14 cellular contexts compared by ENCODE assay signal in the genomic region with DNA sequence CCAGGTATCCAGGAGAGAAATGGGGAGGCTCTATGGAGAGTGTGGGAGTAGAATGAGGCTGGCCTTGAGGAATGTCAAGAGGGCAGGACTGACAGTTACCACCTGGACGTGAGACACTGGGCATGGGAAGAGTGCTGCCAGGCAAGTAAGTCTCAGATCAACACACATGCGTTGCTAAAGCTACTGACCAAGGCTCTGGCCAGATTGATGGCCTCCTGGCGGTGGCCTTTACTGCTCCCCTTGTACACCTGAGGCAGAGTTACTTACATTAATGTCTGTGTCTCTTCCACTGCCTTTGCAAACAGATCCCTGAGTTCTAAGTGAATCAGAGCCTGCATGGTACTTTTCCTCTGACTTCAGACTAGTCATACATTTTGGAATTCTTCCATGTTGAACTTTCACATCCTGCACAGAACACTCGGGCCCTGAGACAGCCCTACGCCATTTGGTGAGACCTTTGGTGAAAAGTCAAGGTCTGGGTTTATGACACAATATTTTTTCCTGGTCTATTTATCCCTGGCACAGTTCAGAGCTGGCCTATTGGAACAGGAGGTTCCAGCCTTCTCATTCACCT.
DNase-seq lines count a peak whose midpoint lies in the region; ATAC-seq, FAIRE-seq and TF ChIP-seq lines count a peak whose summit lies in the region.
"Had no signal": no experiment of that assay in that cellular context is flagged by ENCODE, and none has a peak within 500 bp of the region (broad histone marks: within the 10 kb centered on the region; RNA-seq: fewer than 3 reads in every experiment).

No MANE protein-coding gene starts in this region.

- H3K27ac Mint-ChIP-seq in activated naive CD4-positive, alpha-beta T cell treated with anti-CD3 and anti-CD28 coated beads, Interleukin-2, amount 50 U/mL, for 72 hours: peak overlapping the region in 1 of 2 donors; percentile 24
- H3K27ac Mint-ChIP-seq: B cell had no signal

- FAIRE-seq in A549 (lab: Jason Lieb, UNC) (no peak), HepG2 (lab: Jason Lieb, UNC) (no peak), GM12892 (lab: Jason Lieb, UNC) (no peak)

- H3K27me3 ChIP-seq in HepG2 (ENCODE audit: control insufficient read depth in 1 of 2, insufficient read depth in 2 of 2, low read length in 2 of 2): no peaks in the 10 kb centered on the region; a peak in 1 of 5 replicates
- H3K27me3 ChIP-seq: upper lobe of left lung had no signal

- no peak for TF ChIP-seq CTCF in A549 (IDR thresholded peaks at IDR 0.05)
- TF ChIP-seq CTCF in coronary artery (IDR thresholded peaks at IDR 0.05): no peak
- TF ChIP-seq CTCF in HepG2 (CRISPR knock-in tag; IDR thresholded peaks at IDR 0.05): no peak

- peak in 1 of 2 experiments; percentile 55; a peak in 5 of 6 replicates for ATAC-seq in A549
- peak; percentile 43; the same call in 2 of the 3 replicates for ATAC-seq in HepG2
- no peak for ATAC-seq in activated naive CD4-positive, alpha-beta T cell treated with anti-CD3 and anti-CD28 coated beads, Interleukin-2, amount 50 U/mL, for 72 hours
- ATAC-seq in GM19467 (IDR thresholded peaks at IDR 0.05; ENCODE audit: unreplicated experiment): no peak

- peaks cover 0 to 2% of the 10 kb centered on the region in 2 donors for H3K36me3 Mint-ChIP-seq in activated naive CD4-positive, alpha-beta T cell treated with anti-CD3 and anti-CD28 coated beads, Interleukin-2, amount 50 U/mL, for 72 hours

- no peak overlapping the region for H3K9ac ChIP-seq in HepG2 (ENCODE audit: insufficient read depth, low read depth, low read length)

- peaks cover 4% of the 10 kb centered on the region; the same call in 1 of the 3 replicates for H3K4me1 ChIP-seq in A549
- no peaks in the 10 kb centered on the region for H3K4me1 ChIP-seq in HepG2 (ENCODE audit: insufficient read depth, low read length)

- H3K9me3 ChIP-seq in A549 (no peaks in the 10 kb centered on the region), HepG2 (ENCODE audit: low read length) (no peaks in the 10 kb centered on the region)
- H3K9me3 ChIP-seq: upper lobe of left lung had no signal

- H3K79me2 ChIP-seq in HepG2 (ENCODE audit: insufficient read depth, low read length): no peaks in the 10 kb centered on the region

- no peak overlapping the region for H2AFZ ChIP-seq in HepG2 (ENCODE audit: low read length)

- POLR2A ChIA-PET in A549 (lab: Yijun Ruan, JAX) (no interaction called here), HepG2 (lab: Yijun Ruan, JAX) (no interaction called here)

- H3K4me2 ChIP-seq in A549: peak overlapping the region; percentile 19; the same call in 1 of the 3 replicates
- no peak overlapping the region for H3K4me2 ChIP-seq in HepG2 (ENCODE audit: low read depth, low read length)

- H3K4me3 ChIP-seq in A549: no peak overlapping the region
- H3K4me3 ChIP-seq in coronary artery: no peak overlapping the region
- no peak overlapping the region for H3K4me3 ChIP-seq in HepG2 (replicated peaks in 1 of 3; ENCODE audit: insufficient read depth in 1 of 3, low read depth in 2 of 3, low read length in 3 of 3)
- H3K4me3 ChIP-seq: upper lobe of left lung had no signal

- H3K9me3 Mint-ChIP-seq in activated naive CD4-positive, alpha-beta T cell treated with anti-CD3 and anti-CD28 coated beads, Interleukin-2, amount 50 U/mL, for 72 hours: no peaks in the 10 kb centered on the region

- DNase-seq in A549 (ENCODE audit: low read depth in 1 of 2, low spot score in 1 of 2) (no peak), M059J (ENCODE audit: low read depth) (peak; percentile 95), coronary artery (ENCODE audit: low spot score) (no peak), HepG2 (ENCODE audit: low spot score) (no peak), GM12892 (ENCODE audit: insufficient read length) (no peak), NCI-H2196 treated with DMSO at 0.1 percent for 48 hours (lab: John Stamatoyannopoulos, UW; ENCODE audit: unreplicated experiment) (no peak)
- DNase-seq in activated naive CD4-positive, alpha-beta T cell treated with anti-CD3 and anti-CD28 coated beads, Interleukin-2, amount 50 U/mL, for 72 hours (ENCODE audit: low spot score in 2 of 2): no peak
- DNase-seq: activated CD8-positive, alpha-beta memory T cell treated with anti-CD3 and anti-CD28 coated beads, Interleukin-2, amount 50 U/mL, for 48 hours; cortex of kidney; mesendoderm; NCI-H2171 treated with DMSO at 0.1 percent for 48 hours; upper lobe of left lung had no signal

- in situ Hi-C loops in HepG2 (cut with HindIII; ENCODE audit: extremely low pct_ligation_motif_present, low pct_unique_long_range_greater_than_20kb): no loop called here

- H3K27ac ChIP-seq in A549: no peak overlapping the region
- peak overlapping the region; percentile 40 to 78 for H3K27ac ChIP-seq in coronary artery
- no peak overlapping the region for H3K27ac ChIP-seq in HepG2 (ENCODE audit: extremely low read length, insufficient read depth, low read length)
- H3K27ac ChIP-seq: upper lobe of left lung had no signal

- intact Hi-C loops in HepG2 (cut with micrococcal nuclease; ENCODE audit: unreplicated experiment): no loop called here

- H3K36me3 ChIP-seq in HepG2 (replicated peaks in 1 of 2; ENCODE audit: control insufficient read depth in 1 of 2, insufficient read depth in 2 of 2, low read length in 2 of 2): no peaks in the 10 kb centered on the region
- H3K36me3 ChIP-seq: upper lobe of left lung had no signal

- no TSS peak for BruUV-seq in HepG2 (replicated peaks; lab: Mats Ljungman, UMichigan)

- TF ChIP-seq EP300 in A549 (IDR thresholded peaks at IDR 0.05): no peak
- TF ChIP-seq EP300 in HepG2 (IDR thresholded peaks at IDR 0.05; ENCODE audit: low read depth in 2 of 2, low read length in 2 of 2): no peak
- TF ChIP-seq EP300 in HepG2 (CRISPR knock-in tag; IDR thresholded peaks at IDR 0.05; ENCODE audit: borderline replicate concordance): no peak

- 5% methylated on average over 5 of the region's 5 CpGs for WGBS in A549 (ENCODE audit: missing lambda C conversion rate)
- 1% methylated on average over 4 of the region's 5 CpGs for WGBS in HepG2 (ENCODE audit: low lambda C conversion rate)

- H4K20me1 ChIP-seq in HepG2 (ENCODE audit: insufficient read depth, low read length): no peaks in the 10 kb centered on the region

- no peak for TF ChIP-seq RAD21 in A549 (conservative IDR thresholded peaks at IDR 0.05 in 1 of 2, IDR thresholded peaks at IDR 0.05 in 1 of 2)
- TF ChIP-seq RAD21 in HepG2 (CRISPR knock-in tag; IDR thresholded peaks at IDR 0.05): no peak

- TF ChIP-seq POLR2A in A549 (IDR thresholded peaks at IDR 0.05; ENCODE audit: low read length) (no peak), HepG2 (IDR thresholded peaks at IDR 0.05; ENCODE audit: insufficient read depth in 1 of 2, low read depth in 2 of 2, low read length in 2 of 2) (no peak), GM12892 (IDR thresholded peaks at IDR 0.05; ENCODE audit: low read depth, low read length) (no peak)

- CTCF ChIA-PET in A549 (lab: Yijun Ruan, JAX): interaction anchor here (0.7 to 1.4 kb wide), 2 partner anchors 174 to 454 kb away, joined by 3 read pairs; no protein-coding TSS in a partner anchor
- CTCF ChIA-PET in HepG2 (lab: Yijun Ruan, JAX; ENCODE audit: low intra/inter-chr PET ratio, low total read pairs): no interaction called here

TF ChIP-seq in A549, 52 proteins besides CTCF, POLR2A, EP300 and RAD21 (continues in another document):
- TF ChIP-seq RARB (CRISPR knock-in tag; IDR thresholded peaks at IDR 0.05) (no peak), SMC3 (IDR thresholded peaks at IDR 0.05) (no peak), ESRRA (IDR thresholded peaks at IDR 0.05; ENCODE audit: borderline replicate concordance, low read length) (no peak), HOXA7 (CRISPR knock-in tag; IDR thresholded peaks at IDR 0.05) (no peak), CBX2 (IDR thresholded peaks at IDR 0.05; ENCODE audit: borderline replicate concordance, low read depth) (no peak), RNF2 (IDR thresholded peaks at IDR 0.05; ENCODE audit: borderline replicate concordance, low read depth) (no peak), SREBF2 (IDR thresholded peaks at IDR 0.05) (no peak), RCOR1 (IDR thresholded peaks at IDR 0.05; ENCODE audit: low read depth, low read length) (no peak), ZC3H11A (IDR thresholded peaks at IDR 0.05) (no peak), JUNB (IDR thresholded peaks at IDR 0.05) (no peak), FOSL2 (IDR thresholded peaks at IDR 0.05) (no peak), FOSL2 (CRISPR knock-in tag; IDR thresholded peaks at IDR 0.05) (no peak), HDAC2 (IDR thresholded peaks at IDR 0.05) (no peak)
- TF ChIP-seq, protein P1, sequence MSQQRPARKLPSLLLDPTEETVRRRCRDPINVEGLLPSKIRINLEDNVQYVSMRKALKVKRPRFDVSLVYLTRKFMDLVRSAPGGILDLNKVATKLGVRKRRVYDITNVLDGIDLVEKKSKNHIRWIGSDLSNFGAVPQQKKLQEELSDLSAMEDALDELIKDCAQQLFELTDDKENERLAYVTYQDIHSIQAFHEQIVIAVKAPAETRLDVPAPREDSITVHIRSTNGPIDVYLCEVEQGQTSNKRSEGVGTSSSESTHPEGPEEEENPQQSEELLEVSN (IDR thresholded peaks at IDR 0.05; ENCODE audit: borderline replicate concordance, low read depth): no peak

TF ChIP-seq in HepG2, 621 proteins besides CTCF, POLR2A, EP300 and RAD21 (continues in another document):
- TF ChIP-seq TBL1XR1 (IDR thresholded peaks at IDR 0.05; ENCODE audit: borderline replicate concordance, low read length, partially characterized antibody) (no peak), MED8 (CRISPR knock-in tag; IDR thresholded peaks at IDR 0.05; ENCODE audit: insufficient replicate concordance) (no peak), ZKSCAN1 (IDR thresholded peaks at IDR 0.05; ENCODE audit: low read length) (no peak), ZSCAN30 (CRISPR knock-in tag; IDR thresholded peaks at IDR 0.05) (no peak), TEAD2 (CRISPR knock-in tag; IDR thresholded peaks at IDR 0.05) (no peak), ETV5 (CRISPR knock-in tag; IDR thresholded peaks at IDR 0.05; ENCODE audit: borderline replicate concordance) (no peak), MEIS1 (CRISPR knock-in tag; IDR thresholded peaks at IDR 0.05; ENCODE audit: borderline replicate concordance) (no peak)
- TF ChIP-seq, protein P2, sequence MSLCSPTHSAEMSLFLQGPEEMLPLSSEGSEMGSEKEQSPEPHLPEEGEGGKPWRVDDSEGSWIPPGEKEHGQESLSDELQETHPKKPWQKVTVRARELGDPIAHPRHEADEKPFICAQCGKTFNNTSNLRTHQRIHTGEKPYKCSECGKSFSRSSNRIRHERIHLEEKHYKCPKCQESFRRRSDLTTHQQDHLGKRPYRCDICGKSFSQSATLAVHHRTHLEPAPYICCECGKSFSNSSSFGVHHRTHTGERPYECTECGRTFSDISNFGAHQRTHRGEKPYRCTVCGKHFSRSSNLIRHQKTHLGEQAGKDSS (CRISPR knock-in tag; IDR thresholded peaks at IDR 0.05; ENCODE audit: borderline replicate concordance, low read depth): no peak

Comparison
In these comparisons a context has a peak if more than half of its experiments do, and no peak if none do; other contexts are left out.
1. H3K27ac ChIP-seq: peak in coronary artery (2 of 2); none in A549 (0 of 2) and HepG2 (single experiment).